Comparison of ENCODE assay signal across 8 cellular contexts in genomic region chr1:36306210-36306901, GRCh38. TPM values are rescaled to one million over a fixed set of nuclear protein-coding genes. Genes with fewer than 3 reads are reported as not detected.
DNase-seq lines count a peak whose midpoint lies in the region; ATAC-seq and TF ChIP-seq lines count a peak whose summit lies in the region.

Gene SH3D21, plus strand, starts transcription at chr1:36306368. Its CDS starts 53 bp downstream, at chr1:36306421.

- no peaks in the 10 kb centered on the region for H3K9me3 Mint-ChIP-seq in neural progenitor cell

- peaks cover 15% of the 10 kb centered on the region for H3K36me3 Mint-ChIP-seq in neural progenitor cell

- TF ChIP-seq EP300 in esophagus muscularis mucosa (IDR thresholded peaks at IDR 0.05): no peak

- H4K20me1 ChIP-seq in neural progenitor cell (ENCODE audit: low read depth): peaks cover 22% of the 10 kb centered on the region

- H3K27ac ChIP-seq in esophagus muscularis mucosa (replicated peaks in 1 of 4) (peak within 1 kb of the TSS; percentile 65 to 85 (median 78)), neural progenitor cell (no peak within 1 kb of the TSS)

- peak in 2 of 3 experiments; percentile 22 to 28 for TF ChIP-seq CTCF in esophagus muscularis mucosa (IDR thresholded peaks at IDR 0.05)
- peak; percentile 21 for TF ChIP-seq CTCF in neural progenitor cell (IDR thresholded peaks at IDR 0.05)

- H3K36me3 ChIP-seq in esophagus muscularis mucosa (peaks cover 28 to 35% (median 33%) of the 10 kb centered on the region in 4 donors), neural progenitor cell (peaks cover under 1% of the 10 kb centered on the region)

- no peak within 1 kb of the TSS for H3K27ac Mint-ChIP-seq in neural progenitor cell

- DNase-seq in NCI-H2081 (lab: John Stamatoyannopoulos, UW) (peak; percentile 63 to 75), NCI-H2081 treated with DMSO at 0.1 percent for 48 hours (lab: John Stamatoyannopoulos, UW) (no peak), NCI-H146 (lab: John Stamatoyannopoulos, UW) (peak; percentile 54), esophagus muscularis mucosa (ENCODE audit: extremely low spot score) (no peak), neural progenitor cell (ENCODE audit: low spot score) (peak; percentile 87), NCI-H69 (lab: John Stamatoyannopoulos, UW) (no peak)
- DNase-seq in activated CD8-positive, alpha-beta memory T cell treated with anti-CD3 and anti-CD28 coated beads for 24 hours: peak; percentile 76

- H3K9ac ChIP-seq in neural progenitor cell: peak within 1 kb of the TSS; percentile 23

- H2AFZ ChIP-seq in neural progenitor cell (replicated peaks): peak within 1 kb of the TSS; percentile 87

- peaks cover 27% of the 10 kb centered on the region for H3F3A ChIP-seq in neural progenitor cell (ENCODE audit: low read depth)

- intact Hi-C loops in esophagus muscularis mucosa (cut with DNase I): no loop called here

- peak within 1 kb of the TSS; percentile 91 for H3K4me3 Mint-ChIP-seq in neural progenitor cell

- TF ChIP-seq POLR2A in esophagus muscularis mucosa (IDR thresholded peaks at IDR 0.05; ENCODE audit: low read depth): no peak

- H3K9me3 ChIP-seq in esophagus muscularis mucosa (no peaks in the 10 kb centered on the region), neural progenitor cell (ENCODE audit: low read depth) (no peaks in the 10 kb centered on the region)

- ATAC-seq in HG02623 (IDR thresholded peaks at IDR 0.05; ENCODE audit: unreplicated experiment): peak; percentile 23

- 16% methylated on average over 9 of the region's 65 CpGs for WGBS in esophagus muscularis mucosa

- H3K79me2 ChIP-seq in neural progenitor cell (ENCODE audit: low read depth): peaks cover 6% of the 10 kb centered on the region

- no peaks in the 10 kb centered on the region for H3K27me3 ChIP-seq in esophagus muscularis mucosa
- no peaks in the 10 kb centered on the region for H3K27me3 ChIP-seq in neural progenitor cell

- H3K4me2 ChIP-seq in neural progenitor cell: peak within 1 kb of the TSS; percentile 91

- peaks cover 16% of the 10 kb centered on the region for H3K4me1 Mint-ChIP-seq in neural progenitor cell

- H3K4me3 ChIP-seq in esophagus muscularis mucosa (peak within 1 kb of the TSS; percentile 63 to 86 (median 69)), neural progenitor cell (peak within 1 kb of the TSS; percentile 80)

- H3K27me3 Mint-ChIP-seq in neural progenitor cell (ENCODE audit: insufficient read depth, low read depth): peaks cover 2% of the 10 kb centered on the region

- peaks cover 14 to 28% (median 21%) of the 10 kb centered on the region in 4 donors for H3K4me1 ChIP-seq in esophagus muscularis mucosa
- H3K4me1 ChIP-seq in neural progenitor cell: peaks cover 11% of the 10 kb centered on the region

RNA-seq across cellular contexts. Expression of gene SH3D21, which starts in this region (rescaled TPM):
- 1 to 10 TPM in 2 of 4 donors, under 1 TPM in 2; 0.26 to 2.0 (median 1.1) TPM for total RNA-seq in esophagus muscularis mucosa
- total RNA-seq in neural progenitor cell (ENCODE audit: low replicate concordance): 6.1 and 15.1 TPM in 2 replicates

Comparison
In these comparisons a context has a peak if more than half of its experiments do, and no peak if none do; other contexts are left out.
1. DNase-seq: peak in NCI-H2081 (2 of 2), NCI-H146 (single experiment), activated CD8-positive, alpha-beta memory T cell treated with anti-CD3 and anti-CD28 coated beads for 24 hours (single experiment) and neural progenitor cell (single experiment); none in NCI-H2081 treated with DMSO at 0.1 percent for 48 hours (single experiment), esophagus muscularis mucosa (single experiment) and NCI-H69 (single experiment).